Comparison of ENCODE assay signal across 14 cellular contexts in genomic region chr10:30820282-30820991, GRCh38.
A peak's percentile ranks its signal among the peaks of the same experiment; 100 is the strongest.
DNase-seq lines count a peak whose midpoint lies in the region; ATAC-seq and TF ChIP-seq lines count a peak whose summit lies in the region.
"Had no signal": no experiment of that assay in that cellular context is flagged by ENCODE, and none has a peak within 500 bp of the region (broad histone marks: within the 10 kb centered on the region; RNA-seq: fewer than 3 reads in every experiment).

No MANE protein-coding gene starts in this region.

- no peak for TF ChIP-seq CTCF in choroid plexus epithelial cell (conservative IDR thresholded peaks at IDR 0.05; ENCODE audit: low read depth, low read length)
- no peak for TF ChIP-seq CTCF in kidney epithelial cell (IDR thresholded peaks at IDR 0.05; ENCODE audit: insufficient read depth, low read length, poor library complexity, severe bottlenecking)
- TF ChIP-seq CTCF in suprapubic skin (IDR thresholded peaks at IDR 0.05) = no peak
- TF ChIP-seq CTCF in PC-9 (conservative IDR thresholded peaks at IDR 0.05) = no peak

- POLR2A ChIA-PET in PC-9 (lab: Charles Lee; ENCODE audit: unreplicated experiment) = interaction anchor here (0.5 kb wide), 1 partner anchor 491 kb away, joined by 18 read pairs; no protein-coding TSS in a partner anchor

- ATAC-seq in GM21390 (IDR thresholded peaks at IDR 0.05; ENCODE audit: unreplicated experiment) = no peak
- ATAC-seq: activated CD8-positive, alpha-beta memory T cell treated with anti-CD3 and anti-CD28 coated beads, Interleukin-2, amount 10 ng/mL, durations not matched to agents 7 days and 5 days had no signal

- H3K9me3 ChIP-seq in suprapubic skin (no peaks in the 10 kb centered on the region), PC-9 (ENCODE audit: insufficient read depth, low read depth) (no peaks in the 10 kb centered on the region)
- H3K9me3 ChIP-seq: colonic mucosa had no signal

- no peaks in the 10 kb centered on the region for H3K36me3 ChIP-seq in kidney epithelial cell (ENCODE audit: control insufficient read depth, insufficient read depth, low read length)
- H3K36me3 ChIP-seq in suprapubic skin = no peaks in the 10 kb centered on the region
- no peaks in the 10 kb centered on the region for H3K36me3 ChIP-seq in PC-9 (ENCODE audit: low read depth)
- H3K36me3 ChIP-seq: colonic mucosa had no signal

- H3K9me2 ChIP-seq in PC-9 (ENCODE audit: insufficient read depth) = no peaks in the 10 kb centered on the region

- intact Hi-C loops in PC-9 (cut with micrococcal nuclease; ENCODE audit: unreplicated experiment) = no loop called here

- no peak for TF ChIP-seq POLR2A in suprapubic skin (IDR thresholded peaks at IDR 0.05)

- DNase-seq in HS-5 (ENCODE audit: low read depth) (peak; percentile 64), choroid plexus epithelial cell (ENCODE audit: low read depth) (peak; percentile 79), kidney epithelial cell (ENCODE audit: low read depth) (peak; percentile 21), suprapubic skin (ENCODE audit: low spot score in 2 of 2) (no peak), PC-9 (no peak), mucosa of gallbladder (ENCODE audit: low spot score) (no peak)
- DNase-seq in effector CD8-positive, alpha-beta T cell (lab: John Stamatoyannopoulos, UW) = no peak
- DNase-seq: activated CD8-positive, alpha-beta memory T cell treated with anti-CD3 and anti-CD28 coated beads, Interleukin-2, amount 10 ng/mL, durations not matched to agents 7 days and 5 days; colonic mucosa; DMS79 treated with DMSO at 0.1 percent for 48 hours; NCI-H2171 treated with DMSO at 0.1 percent for 48 hours; trophoblast cell had no signal

- no TSS peak for BruUV-seq in PC-9 (replicated peaks; lab: Mats Ljungman, UMichigan)

- H3K79me2 ChIP-seq in PC-9 (ENCODE audit: low read depth) = no peaks in the 10 kb centered on the region

- WGBS in suprapubic skin = 64% methylated on average over 10 of the region's 10 CpGs

- H3K4me1 ChIP-seq in suprapubic skin = peaks cover 34% of the 10 kb centered on the region
- no peaks in the 10 kb centered on the region for H3K4me1 ChIP-seq in PC-9 (replicated peaks; ENCODE audit: insufficient read depth)
- H3K4me1 ChIP-seq: colonic mucosa had no signal

- H4K20me1 ChIP-seq in PC-9 (ENCODE audit: insufficient read depth) = no peaks in the 10 kb centered on the region

- CTCF ChIA-PET in PC-9 (lab: Charles Lee) = no interaction called here

- H3K4me3 ChIP-seq in choroid plexus epithelial cell (ENCODE audit: low read depth, low read length) (no peak overlapping the region), kidney epithelial cell (ENCODE audit: low read depth, low read length) (no peak overlapping the region), suprapubic skin (no peak overlapping the region), PC-9 (no peak overlapping the region)
- H3K4me3 ChIP-seq: colonic mucosa, SK-N-MC had no signal

- no peaks in the 10 kb centered on the region for H3K27me3 ChIP-seq in kidney epithelial cell (ENCODE audit: control insufficient read depth, insufficient read depth, low read length)
- no peaks in the 10 kb centered on the region for H3K27me3 ChIP-seq in suprapubic skin
- H3K27me3 ChIP-seq in PC-9 (ENCODE audit: insufficient read depth, low read depth) = no peaks in the 10 kb centered on the region
- H3K27me3 ChIP-seq: colonic mucosa had no signal

- no peaks in the 10 kb centered on the region for H3F3A ChIP-seq in PC-9 (ENCODE audit: insufficient read depth, low read depth)

- no peak overlapping the region for H2AFZ ChIP-seq in PC-9

- H3K27ac ChIP-seq in suprapubic skin (peak overlapping the region; percentile 78), PC-9 (no peak overlapping the region)
- H3K27ac ChIP-seq: colonic mucosa, SK-N-MC had no signal

- no peak for TF ChIP-seq EP300 in suprapubic skin (IDR thresholded peaks at IDR 0.05)

- H3K4me2 ChIP-seq in PC-9 = no peak overlapping the region

Comparison
In these comparisons a context has a peak if more than half of its experiments do, and no peak if none do; other contexts are left out.
1. DNase-seq: peak in HS-5 (single experiment), choroid plexus epithelial cell (single experiment) and kidney epithelial cell (single experiment); none in suprapubic skin (0 of 2), PC-9 (0 of 2), mucosa of gallbladder (single experiment) and effector CD8-positive, alpha-beta T cell (single experiment).